8 cellular contexts compared by ENCODE assay signal in the genomic region with DNA sequence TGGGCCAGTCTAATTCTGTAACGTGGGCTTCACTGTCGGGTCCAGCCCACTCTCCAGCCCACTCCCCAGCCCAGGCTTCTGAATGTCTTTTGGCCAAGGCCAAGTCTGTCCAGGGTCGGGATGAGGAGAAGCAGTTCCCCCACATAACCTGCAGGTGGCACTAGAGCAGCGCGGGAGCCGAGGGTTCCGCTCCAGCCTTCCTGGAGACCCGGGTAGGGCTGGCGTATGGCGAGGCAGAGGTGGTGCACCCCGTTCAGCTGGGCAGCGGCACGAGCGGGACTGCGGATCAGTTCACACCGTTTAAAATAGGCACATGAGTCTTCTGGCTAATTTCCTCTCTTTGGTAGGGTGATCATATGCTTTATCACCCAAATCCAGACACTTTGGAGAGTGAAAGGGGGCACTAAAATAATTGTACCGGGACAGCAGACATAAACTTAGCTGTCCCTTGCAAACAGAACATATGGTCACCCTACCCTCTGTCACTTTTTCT.
A peak's percentile ranks its signal among the peaks of the same experiment; 100 is the strongest.
DNase-seq lines count a peak whose midpoint lies in the region; ATAC-seq and TF ChIP-seq lines count a peak whose summit lies in the region.

No MANE protein-coding gene starts in this region.

- ATAC-seq in GM21381 (IDR thresholded peaks at IDR 0.05; ENCODE audit: unreplicated experiment), result peak; percentile 98
- ATAC-seq in HG02840 (IDR thresholded peaks at IDR 0.05; ENCODE audit: low FRiP score, unreplicated experiment), result no peak

- H3K9ac ChIP-seq in rectal smooth muscle tissue (ENCODE audit: low read length), result no peak overlapping the region

- peak; percentile 87 for DNase-seq in D341Med (ENCODE audit: low spot score)
- DNase-seq in SJCRH30, result peak; percentile 82 to 89
- peak; percentile 45 for DNase-seq in activated naive CD4-positive, alpha-beta T cell treated with anti-CD3 and anti-CD28 coated beads, Interleukin-2, amount 50 U/mL, for 16 hours
- DNase-seq in cardiac muscle cell (ENCODE audit: low read depth in 1 of 2, low spot score in 1 of 2), result peak; percentile 67 to 80

- peak; percentile 95 for TF ChIP-seq CTCF in cardiac muscle cell (IDR thresholded peaks at IDR 0.05; ENCODE audit: low read depth, low read length)

- peaks cover 7% of the 10 kb centered on the region for H3K4me1 ChIP-seq in SJCRH30
- no peaks in the 10 kb centered on the region for H3K4me1 ChIP-seq in cardiac muscle cell (ENCODE audit: low read depth)
- no peaks in the 10 kb centered on the region for H3K4me1 ChIP-seq in rectal smooth muscle tissue (ENCODE audit: control insufficient read depth, insufficient read depth, low read length)

- no peak overlapping the region for H3K27ac ChIP-seq in SJCRH30
- H3K27ac ChIP-seq in cardiac muscle cell, result no peak overlapping the region
- no peak overlapping the region for H3K27ac ChIP-seq in rectal smooth muscle tissue (ENCODE audit: low read depth, low read length)

- H3K9me3 ChIP-seq in SJCRH30 (replicated peaks) (peaks cover 3% of the 10 kb centered on the region; the same call in 1 of the 2 replicates), cardiac muscle cell (ENCODE audit: low read depth) (no peaks in the 10 kb centered on the region)

- H3K36me3 ChIP-seq in SJCRH30 (no peaks in the 10 kb centered on the region), cardiac muscle cell (no peaks in the 10 kb centered on the region), rectal smooth muscle tissue (ENCODE audit: control insufficient read depth, insufficient read depth, low read length) (no peaks in the 10 kb centered on the region)

- H3K4me3 ChIP-seq in SJCRH30 (peak overlapping the region; percentile 33), cardiac muscle cell (no peak overlapping the region), rectal smooth muscle tissue (ENCODE audit: low read length) (peak overlapping the region; percentile 41)

- no peak for TF ChIP-seq EP300 in Ishikawa (IDR thresholded peaks at IDR 0.05; ENCODE audit: borderline replicate concordance)

- TF ChIP-seq RAD21 in Ishikawa (IDR thresholded peaks at IDR 0.05; ENCODE audit: low read depth), result peak; percentile 78

- H3K27me3 ChIP-seq in SJCRH30, result no peaks in the 10 kb centered on the region
- H3K27me3 ChIP-seq in cardiac muscle cell, result peaks cover 9% of the 10 kb centered on the region
- H3K27me3 ChIP-seq in rectal smooth muscle tissue (ENCODE audit: control insufficient read depth, insufficient read depth, low read length), result no peaks in the 10 kb centered on the region

TF ChIP-seq in Ishikawa, 13 proteins besides CTCF, POLR2A, EP300 and RAD21:
- TF ChIP-seq, protein P1, sequence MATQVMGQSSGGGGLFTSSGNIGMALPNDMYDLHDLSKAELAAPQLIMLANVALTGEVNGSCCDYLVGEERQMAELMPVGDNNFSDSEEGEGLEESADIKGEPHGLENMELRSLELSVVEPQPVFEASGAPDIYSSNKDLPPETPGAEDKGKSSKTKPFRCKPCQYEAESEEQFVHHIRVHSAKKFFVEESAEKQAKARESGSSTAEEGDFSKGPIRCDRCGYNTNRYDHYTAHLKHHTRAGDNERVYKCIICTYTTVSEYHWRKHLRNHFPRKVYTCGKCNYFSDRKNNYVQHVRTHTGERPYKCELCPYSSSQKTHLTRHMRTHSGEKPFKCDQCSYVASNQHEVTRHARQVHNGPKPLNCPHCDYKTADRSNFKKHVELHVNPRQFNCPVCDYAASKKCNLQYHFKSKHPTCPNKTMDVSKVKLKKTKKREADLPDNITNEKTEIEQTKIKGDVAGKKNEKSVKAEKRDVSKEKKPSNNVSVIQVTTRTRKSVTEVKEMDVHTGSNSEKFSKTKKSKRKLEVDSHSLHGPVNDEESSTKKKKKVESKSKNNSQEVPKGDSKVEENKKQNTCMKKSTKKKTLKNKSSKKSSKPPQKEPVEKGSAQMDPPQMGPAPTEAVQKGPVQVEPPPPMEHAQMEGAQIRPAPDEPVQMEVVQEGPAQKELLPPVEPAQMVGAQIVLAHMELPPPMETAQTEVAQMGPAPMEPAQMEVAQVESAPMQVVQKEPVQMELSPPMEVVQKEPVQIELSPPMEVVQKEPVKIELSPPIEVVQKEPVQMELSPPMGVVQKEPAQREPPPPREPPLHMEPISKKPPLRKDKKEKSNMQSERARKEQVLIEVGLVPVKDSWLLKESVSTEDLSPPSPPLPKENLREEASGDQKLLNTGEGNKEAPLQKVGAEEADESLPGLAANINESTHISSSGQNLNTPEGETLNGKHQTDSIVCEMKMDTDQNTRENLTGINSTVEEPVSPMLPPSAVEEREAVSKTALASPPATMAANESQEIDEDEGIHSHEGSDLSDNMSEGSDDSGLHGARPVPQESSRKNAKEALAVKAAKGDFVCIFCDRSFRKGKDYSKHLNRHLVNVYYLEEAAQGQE (IDR thresholded peaks at IDR 0.05; ENCODE audit: low read depth), result no peak
- TF ChIP-seq EGR1 (IDR thresholded peaks at IDR 0.05), result no peak
- TF ChIP-seq, protein P2, sequence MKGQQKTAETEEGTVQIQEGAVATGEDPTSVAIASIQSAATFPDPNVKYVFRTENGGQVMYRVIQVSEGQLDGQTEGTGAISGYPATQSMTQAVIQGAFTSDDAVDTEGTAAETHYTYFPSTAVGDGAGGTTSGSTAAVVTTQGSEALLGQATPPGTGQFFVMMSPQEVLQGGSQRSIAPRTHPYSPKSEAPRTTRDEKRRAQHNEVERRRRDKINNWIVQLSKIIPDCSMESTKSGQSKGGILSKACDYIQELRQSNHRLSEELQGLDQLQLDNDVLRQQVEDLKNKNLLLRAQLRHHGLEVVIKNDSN (IDR thresholded peaks at IDR 0.05), result no peak
- no peak for TF ChIP-seq TAF1 (IDR thresholded peaks at IDR 0.05; ENCODE audit: low read depth)
- TF ChIP-seq CREB1 (IDR thresholded peaks at IDR 0.05; ENCODE audit: low read depth), result no peak
- TF ChIP-seq YY1 (IDR thresholded peaks at IDR 0.05; ENCODE audit: low read depth), result no peak
